Comparison of ENCODE assay signal across 8 cellular contexts in the genomic region with DNA sequence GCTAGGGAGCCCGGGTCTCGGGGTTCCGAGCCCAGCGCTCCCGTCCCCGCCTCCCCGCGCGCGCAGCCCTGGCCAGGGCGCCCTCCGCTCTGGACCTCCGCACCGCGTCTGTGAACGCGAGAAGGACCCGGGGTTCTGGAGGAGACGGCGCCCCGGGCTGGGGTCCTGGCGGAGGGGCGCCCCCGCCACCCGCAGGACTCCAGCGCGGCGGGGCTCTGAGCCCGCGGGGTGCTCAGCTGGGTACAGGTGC. TPM values are rescaled to one million over a fixed set of nuclear protein-coding genes. Genes with fewer than 3 reads are reported as not detected.
A peak's percentile ranks its signal among the peaks of the same experiment; 100 is the strongest.
DNase-seq lines count a peak whose midpoint lies in the region; ATAC-seq, FAIRE-seq and TF ChIP-seq lines count a peak whose summit lies in the region.

No MANE protein-coding gene starts in this region.

- H3K4me1 ChIP-seq in HEK293 (ENCODE audit: control insufficient read depth, insufficient read depth, low read length) (peaks cover 3% of the 10 kb centered on the region; the same call in 1 of the 2 replicates), thoracic aorta (ENCODE audit: control insufficient read depth in 1 of 2, low read depth in 2 of 2) (peaks cover 17 to 46% of the 10 kb centered on the region in 2 donors)

- DNase-seq in T-helper 17 cell = no peak
- peak; percentile 79 for DNase-seq in iPS-NIHi11 (ENCODE audit: low spot score)
- no peak for DNase-seq in thoracic aorta (ENCODE audit: low spot score)
- no peak for DNase-seq in SK-N-DZ (ENCODE audit: low spot score)
- no peak for DNase-seq in frontal cortex (ENCODE audit: low spot score in 2 of 2)
- no peak for DNase-seq in glutamatergic neuron

- peaks cover 3% of the 10 kb centered on the region for H3K9me3 Mint-ChIP-seq in glutamatergic neuron (ENCODE audit: unreplicated experiment)

- peak overlapping the region; percentile 81 for H3K4me3 Mint-ChIP-seq in T-helper 17 cell
- H3K4me3 Mint-ChIP-seq in glutamatergic neuron (ENCODE audit: unreplicated experiment) = no peak overlapping the region

- CTCF ChIA-PET in HEK293 (lab: Yijun Ruan, JAX) = interaction anchor here (0.7 to 4.8 kb wide), 8 partner anchors 15 to 108 kb away, joined by 3 to 45 read pairs (median 8); partner anchors contain the start of gene TDRD7

- TF ChIP-seq CTCF in GM12875 (IDR thresholded peaks at IDR 0.05; ENCODE audit: borderline replicate concordance, insufficient read depth, low read depth, low read length) (no peak), HEK293 (tag by site-specific recombination; IDR thresholded peaks at IDR 0.05) (no peak), thoracic aorta (IDR thresholded peaks at IDR 0.05) (no peak), glutamatergic neuron (IDR thresholded peaks at IDR 0.05; ENCODE audit: partially characterized antibody, unreplicated experiment) (no peak)

- POLR2A ChIA-PET in HEK293 (lab: Yijun Ruan, JAX) = interaction anchor here (1.3 to 2.1 kb wide), 4 partner anchors 15 to 131 kb away, joined by 4 to 10 read pairs (median 7); partner anchors contain the start of genes NCBP1 and TSTD2

- no peaks in the 10 kb centered on the region for H3K27me3 ChIP-seq in thoracic aorta (replicated peaks; ENCODE audit: insufficient read depth)

- no peak overlapping the region for H3K27ac Mint-ChIP-seq in T-helper 17 cell
- H3K27ac Mint-ChIP-seq in glutamatergic neuron (ENCODE audit: unreplicated experiment) = no peak overlapping the region

- H3K36me3 Mint-ChIP-seq in T-helper 17 cell (ENCODE audit: low read depth) (peaks cover 8% of the 10 kb centered on the region), glutamatergic neuron (ENCODE audit: unreplicated experiment) (peaks cover 9% of the 10 kb centered on the region)

- H3K4me3 ChIP-seq in GM12875 (ENCODE audit: low read depth, low read length) (peak overlapping the region; percentile 93), HEK293 (ENCODE audit: low read depth, low read length) (peak overlapping the region; percentile 71), thoracic aorta (peak overlapping the region; percentile 81)

- H3K9me3 ChIP-seq in HEK293 (ENCODE audit: control insufficient read depth, insufficient read depth, low read depth, low read length) = no peaks in the 10 kb centered on the region
- no peaks in the 10 kb centered on the region for H3K9me3 ChIP-seq in T-helper 17 cell (ENCODE audit: control insufficient read depth, low read length, poor library complexity, severe bottlenecking)
- H3K9me3 ChIP-seq in thoracic aorta = no peaks in the 10 kb centered on the region

- H3K27ac ChIP-seq in HEK293 (ENCODE audit: extremely low read depth, low read depth, low read length) (peak overlapping the region; percentile 63; the same call in 1 of the 2 replicates), thoracic aorta (peak overlapping the region; percentile 73 to 80)

- H3K36me3 ChIP-seq in HEK293 (ENCODE audit: control insufficient read depth in 2 of 2, insufficient read depth in 1 of 2, low read length in 2 of 2) = peaks cover 0 to 4% of the 10 kb centered on the region in 2 experiments; a peak in 1 of 3 replicates
- no peaks in the 10 kb centered on the region for H3K36me3 ChIP-seq in thoracic aorta

- H3K27me3 Mint-ChIP-seq in T-helper 17 cell (peaks cover 15% of the 10 kb centered on the region), glutamatergic neuron (ENCODE audit: unreplicated experiment) (peaks cover 18% of the 10 kb centered on the region)

- H3K4me1 Mint-ChIP-seq in T-helper 17 cell (peaks cover 12% of the 10 kb centered on the region), glutamatergic neuron (ENCODE audit: low read depth, unreplicated experiment) (peaks cover 6% of the 10 kb centered on the region)

- ATAC-seq in T-helper 17 cell = peak; percentile 17
- ATAC-seq in thoracic aorta (ENCODE audit: insufficient number of reproducible peaks, low FRiP score, low read depth) = no peak

- FAIRE-seq in frontal cortex (lab: Jason Lieb, UNC) = no peak

TF ChIP-seq in HEK293, 187 proteins besides CTCF, POLR2A, EP300 and RAD21 (continues in another document):
- peak; percentile 15; the same call in 1 of the 2 replicates for TF ChIP-seq ZBTB8A (tag by site-specific recombination; IDR thresholded peaks at IDR 0.05)
- TF ChIP-seq, protein P1, sequence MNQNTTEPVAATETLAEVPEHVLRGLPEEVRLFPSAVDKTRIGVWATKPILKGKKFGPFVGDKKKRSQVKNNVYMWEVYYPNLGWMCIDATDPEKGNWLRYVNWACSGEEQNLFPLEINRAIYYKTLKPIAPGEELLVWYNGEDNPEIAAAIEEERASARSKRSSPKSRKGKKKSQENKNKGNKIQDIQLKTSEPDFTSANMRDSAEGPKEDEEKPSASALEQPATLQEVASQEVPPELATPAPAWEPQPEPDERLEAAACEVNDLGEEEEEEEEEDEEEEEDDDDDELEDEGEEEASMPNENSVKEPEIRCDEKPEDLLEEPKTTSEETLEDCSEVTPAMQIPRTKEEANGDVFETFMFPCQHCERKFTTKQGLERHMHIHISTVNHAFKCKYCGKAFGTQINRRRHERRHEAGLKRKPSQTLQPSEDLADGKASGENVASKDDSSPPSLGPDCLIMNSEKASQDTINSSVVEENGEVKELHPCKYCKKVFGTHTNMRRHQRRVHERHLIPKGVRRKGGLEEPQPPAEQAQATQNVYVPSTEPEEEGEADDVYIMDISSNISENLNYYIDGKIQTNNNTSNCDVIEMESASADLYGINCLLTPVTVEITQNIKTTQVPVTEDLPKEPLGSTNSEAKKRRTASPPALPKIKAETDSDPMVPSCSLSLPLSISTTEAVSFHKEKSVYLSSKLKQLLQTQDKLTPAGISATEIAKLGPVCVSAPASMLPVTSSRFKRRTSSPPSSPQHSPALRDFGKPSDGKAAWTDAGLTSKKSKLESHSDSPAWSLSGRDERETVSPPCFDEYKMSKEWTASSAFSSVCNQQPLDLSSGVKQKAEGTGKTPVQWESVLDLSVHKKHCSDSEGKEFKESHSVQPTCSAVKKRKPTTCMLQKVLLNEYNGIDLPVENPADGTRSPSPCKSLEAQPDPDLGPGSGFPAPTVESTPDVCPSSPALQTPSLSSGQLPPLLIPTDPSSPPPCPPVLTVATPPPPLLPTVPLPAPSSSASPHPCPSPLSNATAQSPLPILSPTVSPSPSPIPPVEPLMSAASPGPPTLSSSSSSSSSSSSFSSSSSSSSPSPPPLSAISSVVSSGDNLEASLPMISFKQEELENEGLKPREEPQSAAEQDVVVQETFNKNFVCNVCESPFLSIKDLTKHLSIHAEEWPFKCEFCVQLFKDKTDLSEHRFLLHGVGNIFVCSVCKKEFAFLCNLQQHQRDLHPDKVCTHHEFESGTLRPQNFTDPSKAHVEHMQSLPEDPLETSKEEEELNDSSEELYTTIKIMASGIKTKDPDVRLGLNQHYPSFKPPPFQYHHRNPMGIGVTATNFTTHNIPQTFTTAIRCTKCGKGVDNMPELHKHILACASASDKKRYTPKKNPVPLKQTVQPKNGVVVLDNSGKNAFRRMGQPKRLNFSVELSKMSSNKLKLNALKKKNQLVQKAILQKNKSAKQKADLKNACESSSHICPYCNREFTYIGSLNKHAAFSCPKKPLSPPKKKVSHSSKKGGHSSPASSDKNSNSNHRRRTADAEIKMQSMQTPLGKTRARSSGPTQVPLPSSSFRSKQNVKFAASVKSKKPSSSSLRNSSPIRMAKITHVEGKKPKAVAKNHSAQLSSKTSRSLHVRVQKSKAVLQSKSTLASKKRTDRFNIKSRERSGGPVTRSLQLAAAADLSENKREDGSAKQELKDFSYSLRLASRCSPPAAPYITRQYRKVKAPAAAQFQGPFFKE (tag by site-specific recombination; IDR thresholded peaks at IDR 0.05; ENCODE audit: borderline replicate concordance) = no peak
- TF ChIP-seq EGR2 (tag by site-specific recombination; IDR thresholded peaks at IDR 0.05; ENCODE audit: low read depth) = no peak
- TF ChIP-seq, protein P2, sequence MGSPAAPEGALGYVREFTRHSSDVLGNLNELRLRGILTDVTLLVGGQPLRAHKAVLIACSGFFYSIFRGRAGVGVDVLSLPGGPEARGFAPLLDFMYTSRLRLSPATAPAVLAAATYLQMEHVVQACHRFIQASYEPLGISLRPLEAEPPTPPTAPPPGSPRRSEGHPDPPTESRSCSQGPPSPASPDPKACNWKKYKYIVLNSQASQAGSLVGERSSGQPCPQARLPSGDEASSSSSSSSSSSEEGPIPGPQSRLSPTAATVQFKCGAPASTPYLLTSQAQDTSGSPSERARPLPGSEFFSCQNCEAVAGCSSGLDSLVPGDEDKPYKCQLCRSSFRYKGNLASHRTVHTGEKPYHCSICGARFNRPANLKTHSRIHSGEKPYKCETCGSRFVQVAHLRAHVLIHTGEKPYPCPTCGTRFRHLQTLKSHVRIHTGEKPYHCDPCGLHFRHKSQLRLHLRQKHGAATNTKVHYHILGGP (tag by site-specific recombination; IDR thresholded peaks at IDR 0.05) = no peak
- TF ChIP-seq ZNF514 (tag by site-specific recombination; IDR thresholded peaks at IDR 0.05) = no peak
- TF ChIP-seq ZNF692 (tag by site-specific recombination; IDR thresholded peaks at IDR 0.05) = no peak
- TF ChIP-seq ZBTB26 (tag by site-specific recombination; optimal IDR thresholded peaks at IDR 0.05) = peak; percentile 22
- TF ChIP-seq ZNF157 (tag by site-specific recombination; IDR thresholded peaks at IDR 0.05) = no peak

RNA-seq across cellular contexts. Expression of gene TMOD1, which starts 0.4 kb away (rescaled TPM):
- under 1 TPM; 0.86 to 0.94 TPM for total RNA-seq in T-helper 17 cell
- 10 to 100 TPM; 44.0 to 77.6 TPM for total RNA-seq in thoracic aorta
- polyA plus RNA-seq in SK-N-DZ (2014; cell fraction: cytosol; rRNA removed) = 12.1 and 13.2 TPM in 2 replicates
- 9.4 and 9.9 TPM in 2 replicates for polyA plus RNA-seq in SK-N-DZ (2014; cell fraction: nucleus; rRNA removed)
- total RNA-seq in frontal cortex = 20.0 TPM
- total RNA-seq in glutamatergic neuron (ENCODE audit: unreplicated experiment) = 0.64 TPM

Comparison
In these comparisons a context has a peak if more than half of its experiments do, and no peak if none do; other contexts are left out.
1. RNA of gene TMOD1, which starts 0.4 kb away (total RNA-seq): 44.0 to 77.6 TPM in thoracic aorta and 20.0 TPM in frontal cortex (single experiment); 0.86 to 0.94 TPM in T-helper 17 cell and 0.64 TPM in glutamatergic neuron (single experiment); every median in the first group is over 10 times any median in the second.
2. Peak in every context shown above with its lines, with median percentiles within 50 percentile points of each other: H3K4me3 ChIP-seq.